8 cellular contexts compared by ENCODE assay signal in the genomic region with DNA sequence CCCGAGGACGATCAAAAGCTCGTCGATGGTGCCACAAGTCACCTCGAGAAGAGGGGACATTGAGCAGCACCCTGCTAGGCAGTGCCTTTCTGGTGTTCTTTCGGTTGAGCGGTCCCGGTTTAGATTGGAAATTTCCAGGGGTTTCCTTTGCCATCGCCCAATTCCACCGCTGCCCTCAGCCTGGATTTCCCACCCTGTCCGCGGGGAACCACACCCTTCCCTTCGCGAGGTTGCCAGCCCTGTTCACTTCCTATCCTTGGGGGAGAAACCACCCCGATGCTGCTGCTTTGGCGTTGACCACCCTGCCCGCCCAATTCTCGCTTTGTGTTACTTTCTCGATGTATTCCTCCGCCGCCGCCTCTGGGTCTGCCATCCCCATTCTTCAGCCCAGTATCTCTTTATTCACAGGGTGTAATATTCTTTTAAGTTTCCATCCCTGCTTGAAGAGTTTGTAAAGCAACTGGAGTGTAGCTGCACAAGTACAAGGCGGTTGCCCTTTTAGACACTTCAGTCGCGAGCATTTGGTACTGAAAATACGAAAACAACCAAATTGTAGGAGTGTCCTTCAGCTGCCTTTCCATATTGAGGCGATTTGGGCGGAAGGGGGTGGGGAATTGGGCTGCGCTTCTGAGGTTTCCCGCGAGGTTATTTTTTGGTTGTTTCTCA. TPM values are rescaled to one million over a fixed set of nuclear protein-coding genes. Genes with fewer than 3 reads are reported as not detected.
A peak's percentile ranks its signal among the peaks of the same experiment; 100 is the strongest.
DNase-seq lines count a peak whose midpoint lies in the region; ATAC-seq and TF ChIP-seq lines count a peak whose summit lies in the region.

No MANE protein-coding gene starts in this region.

- peak; percentile 61 for DNase-seq in NCI-H2107 treated with DMSO at 0.1 percent for 48 hours (lab: John Stamatoyannopoulos, UW; ENCODE audit: unreplicated experiment)
- no peak for DNase-seq in NCI-H2107 (lab: John Stamatoyannopoulos, UW)
- peak; percentile 60 for DNase-seq in NCI-H510A treated with DMSO at 0.1 percent for 48 hours (lab: John Stamatoyannopoulos, UW)
- peak; percentile 69 for DNase-seq in activated CD8-positive, alpha-beta memory T cell treated with anti-CD3 and anti-CD28 coated beads, Interleukin-2, amount 50 U/mL, for 48 hours
- DNase-seq in epithelial cell of esophagus (ENCODE audit: low read depth), result peak; percentile 36
- DNase-seq in mucosa of gallbladder (ENCODE audit: low spot score), result peak; percentile 22
- DNase-seq in substantia nigra (lab: John Stamatoyannopoulos, UW), result peak in 38 of 49 donors; percentile 0 to 38 (median 11)

- peak overlapping the region; percentile 90 for H3K27ac ChIP-seq in substantia nigra (ENCODE audit: low read depth, low read length, poor library complexity, severe bottlenecking)

- no peak for TF ChIP-seq CTCF in epithelial cell of esophagus (IDR thresholded peaks at IDR 0.05; ENCODE audit: insufficient read depth, low read depth, low read length, missing control alignments)

- no peak for ATAC-seq in GM21717 (IDR thresholded peaks at IDR 0.05; ENCODE audit: unreplicated experiment)

- peak overlapping the region; percentile 91 for H3K4me3 ChIP-seq in epithelial cell of esophagus (ENCODE audit: low read length)

RNA-seq across cellular contexts. Expression of a gene that starts 1.1 kb away (rescaled TPM):
- total RNA-seq in mucosa of gallbladder, result 139 TPM

RNA-seq across cellular contexts. Expression of a gene that starts 44.3 kb away (rescaled TPM):
- 2.0 TPM for total RNA-seq in mucosa of gallbladder
